Comparison of ENCODE assay signal across 27 cellular contexts in the genomic region with DNA sequence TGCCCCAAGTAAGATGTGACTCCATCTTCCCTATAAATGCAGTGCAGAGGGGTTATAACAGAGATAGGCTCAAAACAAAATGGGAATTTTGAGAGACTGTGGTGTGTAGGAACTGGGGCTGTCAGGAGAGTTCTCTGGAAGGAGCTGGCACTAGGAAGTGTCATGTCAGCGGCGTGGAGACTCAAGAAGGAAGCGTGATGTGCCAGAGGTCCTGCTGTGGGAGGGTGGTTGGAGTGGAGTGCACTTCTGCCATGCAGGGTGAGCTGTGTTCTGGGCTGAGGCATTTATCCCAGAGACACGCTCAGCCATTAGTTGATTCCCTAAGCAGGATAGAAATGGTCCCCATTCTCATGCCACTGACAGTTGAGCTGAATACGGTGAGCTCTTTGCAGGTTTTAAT.
"Had no signal": no experiment of that assay in that cellular context is flagged by ENCODE, and none has a peak within 500 bp of the region (broad histone marks: within the 10 kb centered on the region; RNA-seq: fewer than 3 reads in every experiment).

No MANE protein-coding gene starts in this region.

- H3K27me3 ChIP-seq: ascending aorta, breast epithelium, cardiac muscle cell, colonic mucosa, dorsolateral prefrontal cortex had no signal

- H3K27ac ChIP-seq: ascending aorta, breast epithelium, cardiac muscle cell, colonic mucosa, dorsolateral prefrontal cortex, heart left ventricle had no signal

- DNase-seq: activated CD4-positive, alpha-beta memory T cell treated with anti-CD3 and anti-CD28 coated beads for 36 hours; activated CD4-positive, alpha-beta T cell treated with anti-CD3 and anti-CD28 coated beads for 36 hours; activated CD4-positive, alpha-beta T cell treated with anti-CD3 and anti-CD28 coated beads, Interleukin-2, amount 10 ng/mL, durations not matched to agents 24 days and 14 days; activated CD4-positive, CD25-positive, alpha-beta regulatory T cell; activated CD4-positive, CD25-positive, alpha-beta regulatory T cell treated with anti-CD3 and anti-CD28 coated beads, Interleukin-2, amount 50 U/mL, for 72 hours; activated CD8-positive, alpha-beta memory T cell treated with anti-CD3 and anti-CD28 coated beads, Interleukin-2, amount 10 ng/mL, durations not matched to agents 7 days and 5 days; activated CD8-positive, alpha-beta memory T cell treated with anti-CD3 and anti-CD28 coated beads, Interleukin-2, amount 50 U/mL, for 4 hours; activated CD8-positive, alpha-beta T cell treated with anti-CD3 and anti-CD28 coated beads, Interleukin-2, amount 10 ng/mL, durations not matched to agents 7 days and 5 days; activated naive CD4-positive, alpha-beta T cell treated with anti-CD3 and anti-CD28 coated beads for 36 hours; activated naive CD8-positive, alpha-beta T cell treated with anti-CD3 and anti-CD28 coated beads, Interleukin-2, amount 10 ng/mL, durations not matched to agents 7 days and 5 days; activated T-cell treated with anti-CD3 and anti-CD28 coated beads, Interleukin-2, amount 50 U/mL, for 24 hours; activated T-cell treated with anti-CD3 and anti-CD28 coated beads, Interleukin-2, amount 50 U/mL, for 72 hours; central memory CD4-positive, alpha-beta T cell; cerebellar nuclear complex; colonic mucosa; dorsolateral prefrontal cortex; effector memory CD4-positive, alpha-beta T cell; endodermal cell; foreskin fibroblast; glutamatergic neuron; heart left ventricle; T-helper 2 cell had no signal

- H3K4me3 ChIP-seq: ascending aorta, breast epithelium, cardiac muscle cell, colonic mucosa, dorsolateral prefrontal cortex, heart left ventricle had no signal

- H3K9me3 ChIP-seq: colonic mucosa had no signal

- H3K4me1 ChIP-seq: ascending aorta, breast epithelium, colonic mucosa, heart left ventricle had no signal

- ATAC-seq: activated CD4-positive, alpha-beta T cell treated with anti-CD3 and anti-CD28 coated beads for 36 hours; activated CD8-positive, alpha-beta memory T cell treated with anti-CD3 and anti-CD28 coated beads, Interleukin-2, amount 10 ng/mL, durations not matched to agents 7 days and 5 days; activated CD8-positive, alpha-beta T cell treated with anti-CD3 and anti-CD28 coated beads, Interleukin-2, amount 10 ng/mL, durations not matched to agents 7 days and 5 days; activated naive CD4-positive, alpha-beta T cell treated with anti-CD3 and anti-CD28 coated beads, Interleukin-2, amount 50 U/mL, for 72 hours; activated T-cell treated with anti-CD3 and anti-CD28 coated beads, Interleukin-2, amount 50 U/mL, for 72 hours; esophagus mucosa; heart left ventricle had no signal

- H3K36me3 ChIP-seq: ascending aorta, breast epithelium, cardiac muscle cell, colonic mucosa, heart left ventricle had no signal
